In the genomic region with DNA sequence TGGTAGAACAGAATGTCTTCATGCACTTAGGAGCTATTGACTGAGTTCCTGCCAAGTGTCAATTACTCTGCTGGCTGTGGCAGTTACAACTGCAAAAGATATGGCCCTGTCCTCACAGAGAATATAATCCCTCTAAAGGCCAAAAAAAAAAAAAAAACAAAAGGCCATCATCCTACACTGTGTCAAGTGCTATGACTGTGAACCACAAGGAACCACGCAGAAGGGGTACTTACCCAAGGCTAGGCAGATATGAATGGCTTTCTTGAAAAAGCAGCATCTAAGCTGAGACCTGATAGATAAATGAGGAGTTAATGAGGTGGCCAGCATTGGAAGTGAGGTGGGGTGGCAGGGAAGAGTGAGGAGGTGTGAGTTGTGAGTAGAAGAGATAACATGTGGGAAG, we compare ENCODE assay signal across 20 cellular contexts. TPM values are rescaled to one million over a fixed set of nuclear protein-coding genes. Genes with fewer than 3 reads are reported as not detected.
A peak's percentile ranks its signal among the peaks of the same experiment; 100 is the strongest.
DNase-seq lines count a peak whose midpoint lies in the region; ATAC-seq and TF ChIP-seq lines count a peak whose summit lies in the region.
"Had no signal": no experiment of that assay in that cellular context is flagged by ENCODE, and none has a peak within 500 bp of the region (broad histone marks: within the 10 kb centered on the region; RNA-seq: fewer than 3 reads in every experiment).

No MANE protein-coding gene starts in this region.

- peak overlapping the region; percentile 72 for H3K27ac Mint-ChIP-seq in activated CD4-positive, alpha-beta T cell treated with anti-CD3 and anti-CD28 coated beads, Interleukin-2, amount 10 ng/mL, durations not matched to agents 24 days and 14 days
- no peak overlapping the region for H3K27ac Mint-ChIP-seq in natural killer cell treated with Interleukin-12 subunit alpha and Interleukin-12 subunit beta and Interleukin-15 and Interleukin-18, amount 100 ng/mL, for 72 hours
- H3K27ac Mint-ChIP-seq in natural killer cell = no peak overlapping the region
- H3K27ac Mint-ChIP-seq: CD8-positive, alpha-beta T cell had no signal

- H3K27ac ChIP-seq in osteoblast (ENCODE audit: low read depth, low read length) (no peak overlapping the region), prostate gland (no peak overlapping the region)
- H3K27ac ChIP-seq: Peyer's patch had no signal

- H3K4me3 ChIP-seq in osteoblast (ENCODE audit: insufficient read depth, low read length) (no peak overlapping the region), prostate gland (no peak overlapping the region)
- H3K4me3 ChIP-seq: Peyer's patch had no signal

- peaks cover 44% of the 10 kb centered on the region for H3K4me1 Mint-ChIP-seq in activated CD4-positive, alpha-beta T cell treated with anti-CD3 and anti-CD28 coated beads, Interleukin-2, amount 10 ng/mL, durations not matched to agents 24 days and 14 days
- peaks cover 8 to 23% of the 10 kb centered on the region in 2 donors for H3K4me1 Mint-ChIP-seq in natural killer cell treated with Interleukin-12 subunit alpha and Interleukin-12 subunit beta and Interleukin-15 and Interleukin-18, amount 100 ng/mL, for 72 hours (ENCODE audit: low read depth in 2 of 2)
- no peaks in the 10 kb centered on the region for H3K4me1 Mint-ChIP-seq in natural killer cell

- H3K4me2 ChIP-seq in osteoblast (ENCODE audit: insufficient read depth, low read length) = no peak overlapping the region

- peaks cover 6% of the 10 kb centered on the region for H3K9me3 Mint-ChIP-seq in activated CD4-positive, alpha-beta T cell treated with anti-CD3 and anti-CD28 coated beads, Interleukin-2, amount 10 ng/mL, durations not matched to agents 24 days and 14 days
- no peaks in the 10 kb centered on the region for H3K9me3 Mint-ChIP-seq in natural killer cell treated with Interleukin-12 subunit alpha and Interleukin-12 subunit beta and Interleukin-15 and Interleukin-18, amount 100 ng/mL, for 72 hours
- no peaks in the 10 kb centered on the region for H3K9me3 Mint-ChIP-seq in natural killer cell
- H3K9me3 Mint-ChIP-seq: CD8-positive, alpha-beta T cell had no signal

- H3K79me2 ChIP-seq in osteoblast (ENCODE audit: insufficient read depth, low read length) = no peaks in the 10 kb centered on the region

- intact Hi-C loops in activated CD4-positive, alpha-beta T cell treated with anti-CD3 and anti-CD28 coated beads, Interleukin-2, amount 10 ng/mL, durations not matched to agents 24 days and 14 days (cut with micrococcal nuclease) = loop anchor here (10.0 kb wide), 3 partner anchors 215 to 575 kb away; no protein-coding TSS in a partner anchor
- intact Hi-C loops in natural killer cell (cut with micrococcal nuclease) (no loop called here), prostate gland (cut with DNase I) (no loop called here)

- WGBS in prostate gland = 100% methylated on average over 1 of the region's 1 CpG

- H3K4me1 ChIP-seq in osteoblast (ENCODE audit: insufficient read depth, low read length) (peaks cover 56% of the 10 kb centered on the region), prostate gland (replicated peaks) (no peaks in the 10 kb centered on the region)
- H3K4me1 ChIP-seq: Peyer's patch had no signal

- H3K36me3 Mint-ChIP-seq in activated CD4-positive, alpha-beta T cell treated with anti-CD3 and anti-CD28 coated beads, Interleukin-2, amount 10 ng/mL, durations not matched to agents 24 days and 14 days (ENCODE audit: low read depth) = peaks cover 3% of the 10 kb centered on the region
- no peaks in the 10 kb centered on the region for H3K36me3 Mint-ChIP-seq in natural killer cell treated with Interleukin-12 subunit alpha and Interleukin-12 subunit beta and Interleukin-15 and Interleukin-18, amount 100 ng/mL, for 72 hours
- no peaks in the 10 kb centered on the region for H3K36me3 Mint-ChIP-seq in natural killer cell
- H3K36me3 Mint-ChIP-seq: CD8-positive, alpha-beta T cell had no signal

- H3K36me3 ChIP-seq in osteoblast (ENCODE audit: insufficient read depth, low read length) = no peaks in the 10 kb centered on the region
- no peaks in the 10 kb centered on the region for H3K36me3 ChIP-seq in prostate gland
- H3K36me3 ChIP-seq: Peyer's patch had no signal

- peak overlapping the region; percentile 31 for H2AFZ ChIP-seq in osteoblast (ENCODE audit: low read length)

- no peak for TF ChIP-seq CTCF in natural killer cell (IDR thresholded peaks at IDR 0.05)
- TF ChIP-seq CTCF in osteoblast (IDR thresholded peaks at IDR 0.05; ENCODE audit: extremely low read depth, low read depth, low read length) = no peak
- no peak for TF ChIP-seq CTCF in GM13977 (IDR thresholded peaks at IDR 0.05; ENCODE audit: extremely low read depth, insufficient read depth, missing control alignments)
- TF ChIP-seq CTCF in prostate gland (IDR thresholded peaks at IDR 0.05) = no peak

- no peaks in the 10 kb centered on the region for H3K9me3 ChIP-seq in osteoblast (ENCODE audit: low read depth, low read length)
- H3K9me3 ChIP-seq in prostate gland = no peaks in the 10 kb centered on the region
- H3K9me3 ChIP-seq: Peyer's patch had no signal

- peaks cover 5% of the 10 kb centered on the region for H3K27me3 Mint-ChIP-seq in activated CD4-positive, alpha-beta T cell treated with anti-CD3 and anti-CD28 coated beads, Interleukin-2, amount 10 ng/mL, durations not matched to agents 24 days and 14 days
- peaks cover 4 to 9% of the 10 kb centered on the region in 2 donors for H3K27me3 Mint-ChIP-seq in natural killer cell treated with Interleukin-12 subunit alpha and Interleukin-12 subunit beta and Interleukin-15 and Interleukin-18, amount 100 ng/mL, for 72 hours
- peaks cover 0 to 10% of the 10 kb centered on the region in 2 donors for H3K27me3 Mint-ChIP-seq in natural killer cell (ENCODE audit: low read depth in 2 of 2)

- no peak overlapping the region for H3K4me3 Mint-ChIP-seq in activated CD4-positive, alpha-beta T cell treated with anti-CD3 and anti-CD28 coated beads, Interleukin-2, amount 10 ng/mL, durations not matched to agents 24 days and 14 days
- no peak overlapping the region for H3K4me3 Mint-ChIP-seq in natural killer cell treated with Interleukin-12 subunit alpha and Interleukin-12 subunit beta and Interleukin-15 and Interleukin-18, amount 100 ng/mL, for 72 hours
- no peak overlapping the region for H3K4me3 Mint-ChIP-seq in natural killer cell
- H3K4me3 Mint-ChIP-seq: CD8-positive, alpha-beta T cell had no signal

- ATAC-seq in natural killer cell treated with Interleukin-12 subunit alpha and Interleukin-12 subunit beta and Interleukin-15 and Interleukin-18, amount 100 ng/mL, for 72 hours = peak; percentile 48 to 78
- no peak for ATAC-seq in natural killer cell
- ATAC-seq: CD8-positive, alpha-beta T cell; Right ventricle myocardium inferior had no signal

- H3K27me3 ChIP-seq in osteoblast (ENCODE audit: insufficient read depth, low read length) (no peaks in the 10 kb centered on the region), prostate gland (replicated peaks; ENCODE audit: insufficient read depth) (no peaks in the 10 kb centered on the region)
- H3K27me3 ChIP-seq: Peyer's patch had no signal

- TF ChIP-seq POLR2A in prostate gland (IDR thresholded peaks at IDR 0.05) = no peak

- in situ Hi-C loops in GM13977 (cut with MboI; ENCODE audit: low pct_unique_long_range_greater_than_20kb, low sequenced_read_pairs, unreplicated experiment) = no loop called here

- no peak for DNase-seq in activated CD4-positive, alpha-beta T cell treated with anti-CD3 and anti-CD28 coated beads, Interleukin-2, amount 10 ng/mL, durations not matched to agents 24 days and 14 days
- DNase-seq in activated CD4-positive, alpha-beta T cell treated with anti-CD3 and anti-CD28 coated beads for 4 hours = no peak
- no peak for DNase-seq in natural killer cell treated with Interleukin-12 subunit alpha and Interleukin-12 subunit beta and Interleukin-15 and Interleukin-18, amount 100 ng/mL, for 72 hours (ENCODE audit: low spot score)
- DNase-seq in natural killer cell (no peak), osteoblast (ENCODE audit: insufficient read length, low spot score, missing footprints) (no peak), AG08396 (ENCODE audit: low spot score) (no peak), GM13977 (ENCODE audit: low spot score) (no peak), prostate gland (ENCODE audit: low spot score) (no peak)
- DNase-seq: CD8-positive, alpha-beta T cell; DMS53; KBM-7; MV-4-11; NCI-H1694 treated with DMSO at 0.1 percent for 48 hours; NCI-H2107; NCI-H510A; NCI-H748 treated with DMSO at 0.1 percent for 48 hours; NK-92 treated with Interleukin-12 subunit alpha and Interleukin-12 subunit beta, amount 100 ng/mL, for 24 hours; Peyer's patch had no signal

- H4K20me1 ChIP-seq in osteoblast (ENCODE audit: insufficient read depth, low read length) = no peaks in the 10 kb centered on the region

RNA-seq across cellular contexts. Expression of a gene that starts 16.3 kb away (rescaled TPM):
- 2.4 and 3.1 TPM in 2 replicates for total RNA-seq in activated CD4-positive, alpha-beta T cell treated with anti-CD3 and anti-CD28 coated beads, Interleukin-2, amount 10 ng/mL, durations not matched to agents 24 days and 14 days
- total RNA-seq in natural killer cell treated with Interleukin-12 subunit alpha and Interleukin-12 subunit beta and Interleukin-15 and Interleukin-18, amount 100 ng/mL, for 72 hours = 1 to 10 TPM; 1.0 to 3.4 TPM
- total RNA-seq in natural killer cell = not detected
- total RNA-seq in osteoblast = not detected in 2 replicates
- not detected for total RNA-seq in prostate gland
- total RNA-seq: CD8-positive, alpha-beta T cell; H4; Peyer's patch; Right ventricle myocardium inferior had no signal

RNA-seq across cellular contexts. Expression of a gene that starts 44.1 kb away (rescaled TPM):
- 6.9 and 7.7 TPM in 2 replicates for total RNA-seq in activated CD4-positive, alpha-beta T cell treated with anti-CD3 and anti-CD28 coated beads, Interleukin-2, amount 10 ng/mL, durations not matched to agents 24 days and 14 days
- 10 to 100 TPM; 10.0 to 19.1 TPM for total RNA-seq in natural killer cell treated with Interleukin-12 subunit alpha and Interleukin-12 subunit beta and Interleukin-15 and Interleukin-18, amount 100 ng/mL, for 72 hours
- total RNA-seq in natural killer cell = not detected
- total RNA-seq in osteoblast = 2.4 and 3.6 TPM in 2 replicates
- not detected for total RNA-seq in prostate gland
- total RNA-seq: CD8-positive, alpha-beta T cell; H4; Peyer's patch; Right ventricle myocardium inferior had no signal

Comparison
In these comparisons a context has a peak if more than half of its experiments do, and no peak if none do; other contexts are left out.
1. ATAC-seq: peak in natural killer cell treated with Interleukin-12 subunit alpha and Interleukin-12 subunit beta and Interleukin-15 and Interleukin-18, amount 100 ng/mL, for 72 hours (2 of 2); none in natural killer cell (0 of 3).